In genomic region chr17:58329035-58329807, GRCh38 we compare ENCODE assay signal across 1 cellular context.
TF ChIP-seq lines count a peak whose summit lies in the region.

No MANE protein-coding gene starts in this region.

TF ChIP-seq in H1, 55 proteins besides CTCF, POLR2A, EP300 and RAD21:
- TF ChIP-seq CBX8 (IDR thresholded peaks at IDR 0.05; ENCODE audit: borderline replicate concordance, low read depth, low read length), result no peak
- TF ChIP-seq SAP30 (IDR thresholded peaks at IDR 0.05; ENCODE audit: insufficient read depth, insufficient replicate concordance, low read length), result peak; percentile 78
- no peak for TF ChIP-seq KDM5A (IDR thresholded peaks at IDR 0.05; ENCODE audit: low read length)
- TF ChIP-seq ZNF274 (IDR thresholded peaks at IDR 0.05; ENCODE audit: borderline replicate concordance, extremely low read depth, low read length), result no peak
- TF ChIP-seq KDM1A (IDR thresholded peaks at IDR 0.05; ENCODE audit: borderline replicate concordance, low read length), result peak; percentile 39; the same call in 1 of the 2 replicates
- TF ChIP-seq CHD1 (IDR thresholded peaks at IDR 0.05; ENCODE audit: low read depth, low read length), result no peak
- no peak for TF ChIP-seq SP4 (IDR thresholded peaks at IDR 0.05; ENCODE audit: low read length)
- TF ChIP-seq ATF2 (IDR thresholded peaks at IDR 0.05; ENCODE audit: low read length), result no peak
- TF ChIP-seq TAF1 (IDR thresholded peaks at IDR 0.05; ENCODE audit: low read depth, low read length), result no peak
- peak; percentile 17 for TF ChIP-seq ASH2L (IDR thresholded peaks at IDR 0.05; ENCODE audit: low read length)
- no peak for TF ChIP-seq KDM4A (IDR thresholded peaks at IDR 0.05; ENCODE audit: low read depth, low read length, severe bottlenecking)
